20 cellular contexts compared by ENCODE assay signal in the genomic region with DNA sequence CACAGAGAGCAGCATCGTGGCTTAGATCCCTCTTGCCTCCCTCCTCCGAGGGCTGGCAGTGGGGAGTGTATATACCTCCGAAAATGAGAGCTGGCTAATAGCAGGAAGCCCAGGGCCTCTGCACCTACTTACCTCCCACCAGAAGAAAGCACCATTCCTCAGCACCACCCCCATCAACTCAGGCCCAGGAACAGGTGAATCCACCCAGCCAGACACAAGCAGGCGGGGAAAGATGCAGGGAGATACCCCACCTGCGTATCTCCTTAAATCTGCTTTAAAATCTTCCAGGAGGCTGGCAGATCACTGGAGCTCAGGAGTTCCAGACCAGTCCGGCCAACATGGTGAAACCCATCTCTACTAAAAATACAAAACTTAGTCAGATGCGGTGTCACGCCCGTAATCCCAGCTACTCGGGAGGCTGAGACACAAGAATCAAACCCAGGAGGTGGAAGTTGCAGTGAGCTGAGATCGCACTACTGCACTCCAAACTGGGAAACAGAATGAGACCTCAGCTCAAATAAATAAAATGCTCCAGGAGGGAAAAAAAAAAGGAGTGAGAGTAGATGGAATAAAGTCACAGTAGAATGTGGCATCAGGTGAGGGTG.
"Had no signal": no experiment of that assay in that cellular context is flagged by ENCODE, and none has a peak within 500 bp of the region (broad histone marks: within the 10 kb centered on the region; RNA-seq: fewer than 3 reads in every experiment).

No MANE protein-coding gene starts in this region.

- H3K4me3 ChIP-seq: K562, SJSA1, SK-N-MC had no signal

- H3K9me3 ChIP-seq: SJSA1 had no signal

- H3K36me3 ChIP-seq: SJSA1 had no signal

- H3K27ac ChIP-seq: SJSA1, SK-N-MC had no signal

- H3K4me3 Mint-ChIP-seq: IgD-negative memory B cell had no signal

- H3K4me1 ChIP-seq: SJSA1 had no signal

- DNase-seq: MV-4-11, NCI-H1048, NCI-H1105, NCI-H1436 treated with DMSO at 0.1 percent for 48 hours, NCI-H1694, NCI-H187 treated with DMSO at 0.1 percent for 48 hours, NCI-H2029 treated with DMSO at 0.1 percent for 48 hours, NCI-H2107, NCI-H226, NCI-H446, NCI-H510A, NCI-H524 treated with DMSO at 0.1 percent for 48 hours, NCI-H774, Right ventricle myocardium superior, RPMI8226, SIG-M5 had no signal

- H3K27me3 ChIP-seq: SJSA1 had no signal
